25 cellular contexts compared by ENCODE assay signal in the genomic region with DNA sequence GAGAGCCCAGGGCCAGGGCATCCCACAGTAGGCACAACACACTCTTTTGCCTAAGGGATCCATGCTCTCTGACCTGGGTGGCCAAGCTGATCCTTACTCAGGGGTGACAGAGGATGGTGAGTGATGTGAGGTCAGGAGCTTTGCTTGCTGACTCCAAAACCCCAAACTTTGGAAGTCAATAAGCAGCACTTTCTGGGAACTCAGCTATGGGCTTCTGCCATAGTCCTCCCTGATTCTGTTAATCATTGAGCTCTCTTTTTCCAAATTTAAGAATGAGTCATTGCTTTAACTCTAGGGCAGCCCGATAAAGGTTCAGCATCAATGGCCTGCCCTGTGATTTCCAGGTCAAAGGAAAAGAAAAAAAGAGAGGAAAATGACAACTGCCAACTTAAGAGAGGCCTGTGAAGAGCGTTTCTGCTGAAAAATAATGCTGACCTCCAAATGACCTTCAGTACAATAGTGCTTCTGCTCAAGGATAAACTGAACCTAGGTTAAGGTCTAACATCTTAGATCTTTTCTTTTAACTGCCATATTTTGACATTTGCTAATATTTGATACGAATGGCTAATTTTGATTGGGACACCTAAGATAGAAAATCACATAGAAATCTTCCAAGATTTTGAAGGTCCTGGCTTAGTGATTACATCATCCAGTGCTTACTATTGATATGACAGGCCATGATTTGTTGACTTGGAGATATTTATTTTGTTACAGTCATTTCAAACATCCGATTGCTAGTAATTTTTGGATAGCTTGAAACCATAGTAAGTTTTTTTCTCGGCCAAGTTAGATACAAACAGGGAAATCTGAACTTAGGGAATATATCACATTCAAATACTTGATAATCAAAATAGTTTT. TPM values are rescaled to one million over a fixed set of nuclear protein-coding genes. Genes with fewer than 3 reads are reported as not detected.
A peak's percentile ranks its signal among the peaks of the same experiment; 100 is the strongest.
DNase-seq lines count a peak whose midpoint lies in the region; ATAC-seq, FAIRE-seq and TF ChIP-seq lines count a peak whose summit lies in the region.
"Had no signal": no experiment of that assay in that cellular context is flagged by ENCODE, and none has a peak within 500 bp of the region (broad histone marks: within the 10 kb centered on the region; RNA-seq: fewer than 3 reads in every experiment).

No MANE protein-coding gene starts in this region.

- no peaks in the 10 kb centered on the region for H3K9me3 Mint-ChIP-seq in WTC11
- H3K9me3 Mint-ChIP-seq in CD4-positive, alpha-beta T cell = no peaks in the 10 kb centered on the region

- no peak overlapping the region for H3K4me3 Mint-ChIP-seq in WTC11
- H3K4me3 Mint-ChIP-seq in CD4-positive, alpha-beta T cell = no peak overlapping the region
- H3K4me3 Mint-ChIP-seq: CD4-positive, CD25-positive, alpha-beta regulatory T cell had no signal

- DNase-seq in Caki2 (ENCODE audit: low read depth) (peak; percentile 39), WTC11 (ENCODE audit: low spot score) (no peak), kidney glomerular epithelial cell (lab: John Stamatoyannopoulos, UW) (peak; percentile 13), pancreas (no peak), lower lobe of right lung (no peak)
- DNase-seq in CD4-positive, alpha-beta T cell = no peak
- DNase-seq: CD4-positive, CD25-positive, alpha-beta regulatory T cell; Kasumi-1; NCI-H1105; NCI-H146; NCI-H1930; NCI-H2107; NCI-H446; NCI-H524 treated with DMSO at 0.1 percent for 48 hours; NCI-H774; PC-9; Right ventricle myocardium superior; RPMI8226 had no signal

- in situ Hi-C loops in Caki2 (cut with HindIII; ENCODE audit: low pct_unique_long_range_greater_than_20kb, low sequenced_read_pairs) = no loop called here

- H3K27ac ChIP-seq in pancreas (no peak overlapping the region), lower lobe of right lung (no peak overlapping the region)
- H3K27ac ChIP-seq in CD4-positive, alpha-beta T cell (ENCODE audit: low read depth, low read length) = no peak overlapping the region
- H3K27ac ChIP-seq: BLaER1, HL-60, PC-9, SJSA1 had no signal

- no peak for FAIRE-seq in pancreas (lab: Jason Lieb, UNC)
- FAIRE-seq: G401.6, GM12878, H54 had no signal

- no peak overlapping the region for H3K4me3 ChIP-seq in pancreas
- no peak overlapping the region for H3K4me3 ChIP-seq in lower lobe of right lung
- H3K4me3 ChIP-seq: BLaER1, GM12878, PC-9, SJSA1 had no signal

- H3K4me1 ChIP-seq in pancreas (no peaks in the 10 kb centered on the region), lower lobe of right lung (no peaks in the 10 kb centered on the region)
- H3K4me1 ChIP-seq: BLaER1, SJSA1 had no signal

- H3K27ac Mint-ChIP-seq in WTC11 = no peak overlapping the region
- H3K27ac Mint-ChIP-seq in CD4-positive, alpha-beta T cell = no peak overlapping the region
- H3K27ac Mint-ChIP-seq: CD4-positive, CD25-positive, alpha-beta regulatory T cell had no signal

- POLR2A ChIA-PET in WTC11 (lab: Charles Lee) = no interaction called here
- POLR2A ChIA-PET in CD4-positive, alpha-beta T cell (lab: Charles Lee) = no interaction called here

- H3K9me3 ChIP-seq in pancreas (no peaks in the 10 kb centered on the region), lower lobe of right lung (no peaks in the 10 kb centered on the region)
- no peaks in the 10 kb centered on the region for H3K9me3 ChIP-seq in CD4-positive, alpha-beta T cell (ENCODE audit: control insufficient read depth, low read length)
- H3K9me3 ChIP-seq: BLaER1, SJSA1 had no signal

- no peak for TF ChIP-seq CTCF in WTC11 (IDR thresholded peaks at IDR 0.05)
- no peak for TF ChIP-seq CTCF in pancreas (IDR thresholded peaks at IDR 0.05)
- TF ChIP-seq CTCF in CD4-positive, alpha-beta T cell (IDR thresholded peaks at IDR 0.05) = no peak
- no peak for TF ChIP-seq CTCF in lower lobe of right lung (IDR thresholded peaks at IDR 0.05)

- WGBS in pancreas, 2 donors = 46 to 53% methylated on average over 5 of the region's 5 CpGs

- H3K36me3 ChIP-seq in pancreas = no peaks in the 10 kb centered on the region
- H3K36me3 ChIP-seq in lower lobe of right lung = no peaks in the 10 kb centered on the region
- H3K36me3 ChIP-seq: BLaER1, SJSA1 had no signal

- no peaks in the 10 kb centered on the region for H3K27me3 ChIP-seq in pancreas
- peaks cover 4% of the 10 kb centered on the region for H3K27me3 ChIP-seq in CD4-positive, alpha-beta T cell (ENCODE audit: control insufficient read depth, insufficient read depth, low read length)
- H3K27me3 ChIP-seq in lower lobe of right lung (ENCODE audit: low read depth) = no peaks in the 10 kb centered on the region
- H3K27me3 ChIP-seq: BLaER1, SJSA1 had no signal

- intact Hi-C loops in pancreas (cut with DNase I) = no loop called here
- intact Hi-C loops in CD4-positive, alpha-beta T cell (cut with DNase I, micrococcal nuclease) = no loop called here
- intact Hi-C loops in lower lobe of right lung (cut with DNase I) = no loop called here

- CTCF ChIA-PET in WTC11 (lab: Charles Lee) = no interaction called here
- CTCF ChIA-PET in CD4-positive, alpha-beta T cell (lab: Charles Lee) = no interaction called here

- no peaks in the 10 kb centered on the region for H3K27me3 Mint-ChIP-seq in WTC11 (ENCODE audit: low read depth)
- peaks cover 23% of the 10 kb centered on the region for H3K27me3 Mint-ChIP-seq in CD4-positive, alpha-beta T cell

- H3K36me3 Mint-ChIP-seq in WTC11 = no peaks in the 10 kb centered on the region
- H3K36me3 Mint-ChIP-seq in CD4-positive, alpha-beta T cell (ENCODE audit: low read depth) = no peaks in the 10 kb centered on the region

- ATAC-seq in WTC11 = no peak
- ATAC-seq in pancreas = peak in 3 of 4 donors; percentile 29 to 51 (median 37)
- ATAC-seq in CD4-positive, alpha-beta T cell (ENCODE audit: poor library complexity) = no peak
- ATAC-seq in GM21529 (IDR thresholded peaks at IDR 0.05; ENCODE audit: unreplicated experiment) = no peak
- no peak for ATAC-seq in lower lobe of right lung
- ATAC-seq: GM12878 had no signal

- H3K4me1 Mint-ChIP-seq in WTC11 = peaks cover 2% of the 10 kb centered on the region; the same call in 1 of the 2 replicates
- no peaks in the 10 kb centered on the region for H3K4me1 Mint-ChIP-seq in CD4-positive, alpha-beta T cell (ENCODE audit: low read depth)
- H3K4me1 Mint-ChIP-seq: CD4-positive, CD25-positive, alpha-beta regulatory T cell had no signal

TF ChIP-seq in WTC11, 78 proteins besides CTCF, POLR2A, EP300 and RAD21:
- peak; percentile 75 for TF ChIP-seq GABPB1 (CRISPR knock-in tag; IDR thresholded peaks at IDR 0.05)
- TF ChIP-seq NFE2L1 (CRISPR knock-in tag; IDR thresholded peaks at IDR 0.05) = no peak

RNA-seq across cellular contexts. Expression of gene RELN, which starts 20.8 kb away (rescaled TPM):
- 5.7 and 17.8 TPM in 2 replicates for total RNA-seq in Caki2 (2014; rRNA removed; shearing (Covaris generic); ENCODE audit: low replicate concordance)
- total RNA-seq in WTC11 (2021) (0.20 to 0.53 TPM (median 0.44 TPM) in 3 replicates), pancreas (1 to 10 TPM in 2 of 6 donors, under 1 TPM in 4; 0.42 to 1.4 (median 0.89) TPM), lower lobe of right lung (3.7 TPM)
- under 1 TPM; 0.08 to 0.49 TPM for polyA plus RNA-seq in pancreas
- total RNA-seq in CD4-positive, alpha-beta T cell = not detected
- total RNA-seq: CD4-positive, CD25-positive, alpha-beta regulatory T cell had no signal
- polyA plus RNA-seq: CD4-positive, CD25-positive, alpha-beta regulatory T cell; GM12878 had no signal

Comparison
In these comparisons a context has a peak if more than half of its experiments do, and no peak if none do; other contexts are left out.
1. DNase-seq: peak in Caki2 (single experiment) and kidney glomerular epithelial cell (single experiment); none in WTC11 (single experiment), pancreas (0 of 6), CD4-positive, alpha-beta T cell (0 of 10) and lower lobe of right lung (single experiment).
2. ATAC-seq: peak in pancreas (3 of 4); none in WTC11 (single experiment), CD4-positive, alpha-beta T cell (single experiment), GM21529 (single experiment) and lower lobe of right lung (0 of 2).